ENCODE assay signal across 11 cellular contexts in the genomic region with DNA sequence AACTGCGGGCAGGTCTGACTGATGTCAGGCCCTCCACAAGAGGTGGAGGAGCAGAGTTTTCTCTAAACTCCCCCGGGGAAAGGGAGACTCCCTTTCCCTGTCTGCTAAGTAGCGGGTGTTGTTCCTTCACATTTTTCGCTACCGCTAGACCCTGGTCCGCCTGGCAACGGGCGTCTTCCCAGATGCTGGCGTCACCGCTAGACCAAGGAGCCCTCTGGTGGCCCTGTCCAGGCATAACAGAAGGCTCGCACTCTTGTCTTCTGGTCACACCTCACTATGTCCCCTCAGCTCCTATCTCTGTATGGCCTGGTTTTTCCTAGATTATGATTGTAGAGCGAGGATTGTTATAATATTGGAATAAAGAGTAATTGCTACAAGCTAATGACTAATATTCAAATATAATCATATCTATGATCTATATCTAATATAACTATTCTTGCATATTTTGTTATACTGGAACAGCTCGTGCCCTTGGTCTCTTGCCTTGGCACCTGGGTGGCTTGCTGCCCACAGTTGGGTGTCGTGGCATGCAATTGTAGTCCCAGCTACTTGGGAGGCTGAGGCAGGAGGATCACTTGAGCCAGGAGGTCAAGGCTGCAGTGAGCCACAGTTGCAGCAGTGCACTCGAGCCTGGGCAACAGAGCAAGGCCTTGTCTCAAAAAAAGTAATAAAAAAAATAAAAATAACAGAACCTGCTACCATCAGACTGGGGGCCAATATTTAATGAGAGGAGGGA. TPM values are rescaled to one million over a fixed set of nuclear protein-coding genes. Genes with fewer than 3 reads are reported as not detected.
DNase-seq lines count a peak whose midpoint lies in the region; ATAC-seq and TF ChIP-seq lines count a peak whose summit lies in the region.
"Not testable (repeated sequence)": the region's sequence is repeated elsewhere in the genome, so short reads cannot be mapped to it uniquely, and the experiment has no call there.
"Had no signal": no experiment of that assay in that cellular context is flagged by ENCODE, and none has a peak within 500 bp of the region (broad histone marks: within the 10 kb centered on the region; RNA-seq: fewer than 3 reads in every experiment).

No MANE protein-coding gene starts in this region.

- H3K36me3 ChIP-seq in HAP-1 (replicated peaks) (peaks cover 41% of the 10 kb centered on the region), OCI-LY3 (replicated peaks; ENCODE audit: low read depth, low read length) (peaks cover 22% of the 10 kb centered on the region), right atrium auricular region (peaks cover 34% of the 10 kb centered on the region)

- not testable (repeated sequence) for H3K27me3 Mint-ChIP-seq in CD4-positive, alpha-beta T cell; endothelial cell (ENCODE audit: unreplicated experiment); nephron progenitor cell (ENCODE audit: low read depth, poor library complexity); type B pancreatic cell

- H3K4me2 ChIP-seq in OCI-LY3 (ENCODE audit: low read length): not testable (repeated sequence)

- CTCF ChIA-PET in CD4-positive, alpha-beta T cell (lab: Charles Lee): interaction anchor here (1.3 kb wide), 1 partner anchor 26 kb away, joined by 5 read pairs; no protein-coding TSS in a partner anchor

- not testable (repeated sequence) for H3K9me3 Mint-ChIP-seq in CD4-positive, alpha-beta T cell; endothelial cell (ENCODE audit: unreplicated experiment); nephron progenitor cell; type B pancreatic cell

- not testable (repeated sequence) for DNase-seq in CD4-positive, alpha-beta T cell; endothelial cell (ENCODE audit: low spot score); right atrium auricular region (ENCODE audit: low spot score); nephron progenitor cell; type B pancreatic cell (ENCODE audit: extremely low spot score, unreplicated experiment)
- DNase-seq in HAP-1 (ENCODE audit: low spot score in 2 of 2) (peak; percentile 36 to 67), amniotic epithelial cell (ENCODE audit: low read depth) (peak; percentile 41)

- POLR2A ChIA-PET in CD4-positive, alpha-beta T cell (lab: Charles Lee): not testable (repeated sequence)

- H3K27me3 ChIP-seq in CD4-positive, alpha-beta T cell (ENCODE audit: control insufficient read depth, insufficient read depth, low read length); HAP-1 (ENCODE audit: low read depth); OCI-LY3 (ENCODE audit: low read depth, low read length); right atrium auricular region: not testable (repeated sequence)

- TF ChIP-seq CTCF in CD4-positive, alpha-beta T cell (IDR thresholded peaks at IDR 0.05): peak; percentile 45
- peak; percentile 28; the same call in 1 of the 2 replicates for TF ChIP-seq CTCF in OCI-LY3 (IDR thresholded peaks at IDR 0.05; ENCODE audit: low read depth, low read length)
- TF ChIP-seq CTCF in endothelial cell (IDR thresholded peaks at IDR 0.05; ENCODE audit: unreplicated experiment): peak; percentile 54
- TF ChIP-seq CTCF in right atrium auricular region (IDR thresholded peaks at IDR 0.05): peak; percentile 17 to 65
- TF ChIP-seq CTCF in nephron progenitor cell (IDR thresholded peaks at IDR 0.05): peak; percentile 46
- TF ChIP-seq CTCF in type B pancreatic cell (conservative IDR thresholded peaks at IDR 0.05): peak; percentile 68

- not testable (repeated sequence) for H3K4me3 ChIP-seq in HAP-1; OCI-LY3 (ENCODE audit: low read length); right atrium auricular region

- not testable (repeated sequence) for H3K9me3 ChIP-seq in CD4-positive, alpha-beta T cell (ENCODE audit: control insufficient read depth, low read length); HAP-1; OCI-LY3 (ENCODE audit: insufficient read depth, low read length); right atrium auricular region

- H3K36me3 Mint-ChIP-seq in CD4-positive, alpha-beta T cell (ENCODE audit: low read depth): peaks cover 30% of the 10 kb centered on the region
- not testable (repeated sequence) for H3K36me3 Mint-ChIP-seq in endothelial cell (ENCODE audit: low read depth, unreplicated experiment); type B pancreatic cell
- peaks cover 29% of the 10 kb centered on the region for H3K36me3 Mint-ChIP-seq in nephron progenitor cell (ENCODE audit: low read depth)

- H3K4me1 Mint-ChIP-seq in CD4-positive, alpha-beta T cell (ENCODE audit: low read depth); endothelial cell (ENCODE audit: unreplicated experiment); nephron progenitor cell; type B pancreatic cell (ENCODE audit: unreplicated experiment): not testable (repeated sequence)

- H2AFZ ChIP-seq in OCI-LY3 (ENCODE audit: low read depth, low read length): not testable (repeated sequence)

- H3K27ac ChIP-seq in CD4-positive, alpha-beta T cell (ENCODE audit: low read depth, low read length); OCI-LY3 (ENCODE audit: low read length); right atrium auricular region: not testable (repeated sequence)

- in situ Hi-C loops in HAP-1 (cut with MboI; ENCODE audit: low sequenced_read_pairs): not testable (repeated sequence)

- H4K20me1 ChIP-seq in OCI-LY3 (ENCODE audit: insufficient read depth, low read length): not testable (repeated sequence)

- intact Hi-C loops in CD4-positive, alpha-beta T cell (cut with DNase I, micrococcal nuclease): loop anchor here in 1 of 2 experiments (2.0 kb wide), 1 partner anchor 26 kb away; no protein-coding TSS in a partner anchor

- H3K4me1 ChIP-seq in HAP-1; OCI-LY3 (ENCODE audit: low read length); right atrium auricular region: not testable (repeated sequence)

- not testable (repeated sequence) for H3K27ac Mint-ChIP-seq in CD4-positive, alpha-beta T cell; endothelial cell (ENCODE audit: unreplicated experiment); nephron progenitor cell; type B pancreatic cell

- not testable (repeated sequence) for H3K79me2 ChIP-seq in OCI-LY3 (ENCODE audit: low read length)

- H3K4me3 Mint-ChIP-seq in CD4-positive, alpha-beta T cell; endothelial cell (ENCODE audit: unreplicated experiment); nephron progenitor cell; type B pancreatic cell: not testable (repeated sequence)

- not testable (repeated sequence) for H3K9ac ChIP-seq in OCI-LY3 (ENCODE audit: low read length)

- ATAC-seq in CD4-positive, alpha-beta T cell (ENCODE audit: poor library complexity): not testable (repeated sequence)

RNA-seq across cellular contexts. Expression of a gene that starts 7.2 kb away (rescaled TPM):
- total RNA-seq in CD4-positive, alpha-beta T cell: 10 to 100 TPM; 20.7 to 21.2 TPM
- total RNA-seq in endothelial cell (ENCODE audit: unreplicated experiment): 65.6 TPM
- 10 to 100 TPM; 30.0 to 38.0 TPM for total RNA-seq in right atrium auricular region
- 52.4 and 61.9 TPM in 2 replicates for total RNA-seq in type B pancreatic cell (ENCODE audit: low replicate concordance)

RNA-seq across cellular contexts. Expression of a gene that starts 11.3 kb away (rescaled TPM):
- total RNA-seq in CD4-positive, alpha-beta T cell: not detected
- not detected for total RNA-seq in endothelial cell (ENCODE audit: unreplicated experiment)
- not detected for total RNA-seq in right atrium auricular region
- 0.31 TPM in 1 of 2 replicates, not detected in the other for total RNA-seq in type B pancreatic cell (ENCODE audit: low replicate concordance)
- total RNA-seq: M059J, posterior vena cava had no signal

RNA-seq across cellular contexts. Expression of a gene that starts 15.2 kb away (rescaled TPM):
- total RNA-seq in CD4-positive, alpha-beta T cell: under 1 TPM; 0.67 to 0.80 TPM
- 37.7 TPM for total RNA-seq in endothelial cell (ENCODE audit: unreplicated experiment)
- total RNA-seq in right atrium auricular region: 10 to 100 TPM in 1 of 2 donors, 1 to 10 TPM in 1; 9.4 to 16.8 TPM
- 2.7 and 4.5 TPM in 2 replicates for total RNA-seq in type B pancreatic cell (ENCODE audit: low replicate concordance)

RNA-seq across cellular contexts. Expression of a gene that starts 21.3 kb away (rescaled TPM):
- total RNA-seq in CD4-positive, alpha-beta T cell: 10 to 100 TPM; 93.8 to 98.2 TPM
- total RNA-seq in endothelial cell (ENCODE audit: unreplicated experiment) (134 TPM), right atrium auricular region (100 to 1,000 TPM; 310 to 394 TPM), type B pancreatic cell (ENCODE audit: low replicate concordance) (326 and 349 TPM in 2 replicates)

RNA-seq across cellular contexts. Expression of a gene that starts 31.6 kb away (rescaled TPM):
- total RNA-seq in CD4-positive, alpha-beta T cell: not detected
- total RNA-seq in endothelial cell (ENCODE audit: unreplicated experiment) (not detected), right atrium auricular region (not detected), type B pancreatic cell (ENCODE audit: low replicate concordance) (0.41 and 0.81 TPM in 2 replicates)
- total RNA-seq: CD8-positive, alpha-beta memory T cell; posterior vena cava had no signal
